ENCODE assay signal across 26 cellular contexts in the genomic region with DNA sequence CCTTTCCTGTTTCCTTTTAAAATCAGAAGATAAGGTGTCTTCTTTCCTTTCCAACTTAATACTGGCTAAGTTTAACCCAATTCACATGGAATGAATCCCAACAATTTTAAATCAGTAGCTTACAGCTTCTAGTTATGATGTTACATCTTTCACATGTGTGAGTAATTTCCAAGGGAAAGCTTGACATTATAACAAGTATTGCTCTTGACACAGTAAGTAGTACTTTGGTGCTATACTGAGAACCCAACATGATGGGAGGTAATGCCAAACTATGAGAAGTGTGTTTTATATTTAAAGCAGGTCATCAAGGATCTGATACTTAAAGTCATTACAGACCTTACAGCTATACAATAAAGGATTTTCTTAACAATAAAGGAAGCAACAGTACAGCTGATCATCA. TPM values are rescaled to one million over a fixed set of nuclear protein-coding genes. Genes with fewer than 3 reads are reported as not detected.
"Had no signal": no experiment of that assay in that cellular context is flagged by ENCODE, and none has a peak within 500 bp of the region (broad histone marks: within the 10 kb centered on the region; RNA-seq: fewer than 3 reads in every experiment).

No MANE protein-coding gene starts in this region.

- H3K36me3 ChIP-seq: SJCRH30 had no signal

- H3K27ac Mint-ChIP-seq: IgD-negative memory B cell; T-helper 1 cell treated with Interleukin-12 subunit alpha and Interleukin-12 subunit beta and Interleukin-4 antibody, amounts not matched to agents 30 μg/mL and 1 μg/mL, for 36 hours had no signal

- H3K27ac ChIP-seq: HL-60, KMS-11, SJCRH30 had no signal

- FAIRE-seq: HTR-8/SVneo, K562 had no signal

- H3K27me3 ChIP-seq: SJCRH30 had no signal

- H3K4me1 ChIP-seq: SJCRH30 had no signal

- ATAC-seq: K562, Panc1, PC-3, Right ventricle myocardium inferior, T-cell had no signal

- H3K4me3 Mint-ChIP-seq: IgD-negative memory B cell; T-cell; T-helper 1 cell treated with Interleukin-12 subunit alpha and Interleukin-12 subunit beta and Interleukin-4 antibody, amounts not matched to agents 30 μg/mL and 1 μg/mL, for 36 hours had no signal

- H3K27me3 Mint-ChIP-seq: IgD-negative memory B cell, T-cell had no signal

- DNase-seq: Kasumi-1; MM.1S; NCI-H1092 treated with DMSO at 0.1 percent for 48 hours; NCI-H1436; NCI-H187; NCI-H2029; NCI-H2081 treated with DMSO at 0.1 percent for 48 hours; NCI-H2227 treated with DMSO at 0.1 percent for 48 hours; NCI-H524; NCI-H526 treated with DMSO at 0.1 percent for 48 hours; NCI-H748 treated with DMSO at 0.1 percent for 48 hours; NK-92 treated with Interleukin-12 subunit alpha and Interleukin-12 subunit beta, amount 100 ng/mL, for 24 hours; PC-3; SHP77 treated with DMSO at 0.1 percent for 48 hours; SJCRH30; SW 1271; T-cell had no signal

- H3K9me3 Mint-ChIP-seq: IgD-negative memory B cell; T-helper 1 cell treated with Interleukin-12 subunit alpha and Interleukin-12 subunit beta and Interleukin-4 antibody, amounts not matched to agents 30 μg/mL and 1 μg/mL, for 36 hours had no signal

- H3K9me3 ChIP-seq: SJCRH30 had no signal

- H3K4me3 ChIP-seq: K562, SJCRH30 had no signal

RNA-seq across cellular contexts. Expression of a gene that starts 31.2 kb away (rescaled TPM):
- total RNA-seq: M059J, Right ventricle myocardium inferior had no signal
